In the genomic region with DNA sequence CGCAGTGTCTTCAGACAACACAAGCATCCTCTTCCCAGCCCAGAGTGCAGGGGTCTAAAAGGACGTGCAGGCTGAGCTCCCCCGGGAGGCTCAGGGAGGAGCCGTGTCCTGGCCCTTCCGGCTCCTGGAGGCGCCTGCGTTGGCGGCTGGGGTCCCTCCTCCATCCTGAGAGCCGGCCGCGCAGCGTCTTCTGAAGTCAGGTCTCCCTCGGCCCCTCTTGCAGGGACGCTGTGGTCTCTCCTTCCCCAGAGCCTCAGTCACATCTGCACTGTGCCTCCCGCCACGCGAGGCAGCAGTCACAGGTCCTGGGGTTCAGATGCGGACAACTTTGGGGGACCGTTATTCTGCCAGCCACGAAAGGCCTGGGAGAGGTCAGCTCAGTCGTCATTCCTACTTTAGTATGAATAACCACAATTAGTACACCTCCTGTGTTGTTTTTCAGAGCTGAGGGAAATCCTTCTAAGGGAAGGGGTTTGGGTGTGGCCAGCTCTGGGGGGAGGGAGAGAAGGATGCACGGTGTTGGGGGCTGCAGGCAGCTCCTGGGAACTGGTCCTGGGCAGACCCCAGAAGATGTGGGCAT, we compare ENCODE assay signal across 15 cellular contexts. TPM values are rescaled to one million over a fixed set of nuclear protein-coding genes. Genes with fewer than 3 reads are reported as not detected.
A peak's percentile ranks its signal among the peaks of the same experiment; 100 is the strongest.
DNase-seq lines count a peak whose midpoint lies in the region; TF ChIP-seq lines count a peak whose summit lies in the region.
"Had no signal": no experiment of that assay in that cellular context is flagged by ENCODE, and none has a peak within 500 bp of the region (broad histone marks: within the 10 kb centered on the region; RNA-seq: fewer than 3 reads in every experiment).

No MANE protein-coding gene starts in this region.

- TF ChIP-seq CTCF in fibroblast of villous mesenchyme (IDR thresholded peaks at IDR 0.05; ENCODE audit: insufficient read depth, low read depth, low read length): no peak
- no peak for TF ChIP-seq CTCF in nephron (IDR thresholded peaks at IDR 0.05; ENCODE audit: unreplicated experiment in 3 of 3)
- no peak for TF ChIP-seq CTCF in tibial artery (IDR thresholded peaks at IDR 0.05)

- H3K27me3 Mint-ChIP-seq in nephron (ENCODE audit: low read depth): peaks cover 6% of the 10 kb centered on the region

- H3K4me1 Mint-ChIP-seq in nephron: peaks cover 46% of the 10 kb centered on the region
- H3K4me1 Mint-ChIP-seq: CD8-positive, alpha-beta memory T cell had no signal

- in situ Hi-C loops in KBM-7 (cut with MboI; ENCODE audit: low pct_unique_long_range_greater_than_20kb, low sequenced_read_pairs): no loop called here

- H3K4me1 ChIP-seq in tibial artery: peaks cover 9 to 80% (median 76%) of the 10 kb centered on the region in 4 donors

- H3K36me3 Mint-ChIP-seq in nephron (ENCODE audit: low read depth): peaks cover 13% of the 10 kb centered on the region
- H3K36me3 Mint-ChIP-seq: CD8-positive, alpha-beta memory T cell had no signal

- H3K27me3 ChIP-seq in tibial artery: no peaks in the 10 kb centered on the region

- intact Hi-C loops in tibial artery (cut with DNase I; ENCODE audit: low total_unique reads): loop anchor here (5.0 kb wide), 1 partner anchor 41 kb away; the partner anchor contains the start of gene FAM20C

- H3K9me3 ChIP-seq in tibial artery: no peaks in the 10 kb centered on the region

- H3K36me3 ChIP-seq in tibial artery: no peaks in the 10 kb centered on the region

- no peaks in the 10 kb centered on the region for H3K9me3 Mint-ChIP-seq in nephron
- H3K9me3 Mint-ChIP-seq: CD8-positive, alpha-beta memory T cell had no signal

- DNase-seq in fibroblast of villous mesenchyme (ENCODE audit: low read depth): peak; percentile 63
- DNase-seq in tibial artery: no peak
- no peak for DNase-seq in GOT3 (lab: John Stamatoyannopoulos, UW)
- DNase-seq in KBM-7: no peak
- DNase-seq in NCI-H2107 (lab: John Stamatoyannopoulos, UW): no peak
- DNase-seq in activated effector memory CD4-positive, alpha-beta T cell treated with Interleukin-2 at 50 U/mL for 16 hours: no peak
- DNase-seq: anterior cingulate cortex; CD8-positive, alpha-beta memory T cell; NCI-H2029; OCI-M1; T1000 had no signal

- peak overlapping the region in 1 of 3 experiments; percentile 56 for H3K4me3 Mint-ChIP-seq in nephron
- H3K4me3 Mint-ChIP-seq: CD8-positive, alpha-beta memory T cell had no signal

- H3K4me3 ChIP-seq in fibroblast of villous mesenchyme (ENCODE audit: low read depth, low read length) (no peak overlapping the region), tibial artery (peak overlapping the region in 1 of 2 donors; percentile 38)

- H3K27ac ChIP-seq in adipose tissue (ENCODE audit: low read depth, low read length): peak overlapping the region; percentile 60
- peak overlapping the region; percentile 88 to 92 for H3K27ac ChIP-seq in tibial artery
- H3K27ac ChIP-seq: parathyroid adenoma had no signal

- WGBS in adipose tissue, 3 donors: 55 to 87% (median 56%) methylated on average over 22 of the region's 22 CpGs

- peak overlapping the region; percentile 68 to 82 (median 73) for H3K27ac Mint-ChIP-seq in nephron
- H3K27ac Mint-ChIP-seq: CD8-positive, alpha-beta memory T cell had no signal

RNA-seq across cellular contexts. Expression of gene FAM20C, which starts 41.2 kb away (rescaled TPM):
- polyA plus RNA-seq in adipose tissue: 100 to 1,000 TPM in 1 of 3 donors, 10 to 100 TPM in 2; 16.0 to 105 (median 34.3) TPM
- total RNA-seq in fibroblast of villous mesenchyme: 16.8 and 33.2 TPM in 2 replicates
- polyA plus RNA-seq: CD8-positive, alpha-beta memory T cell had no signal

RNA-seq across cellular contexts. Expression of gene FOXL3, which starts 56.4 kb away (rescaled TPM):
- not detected for polyA plus RNA-seq in adipose tissue
- not detected in 2 replicates for total RNA-seq in fibroblast of villous mesenchyme
- total RNA-seq: CD8-positive, alpha-beta memory T cell; epithelial cell of proximal tubule had no signal
- polyA plus RNA-seq: CD8-positive, alpha-beta memory T cell had no signal
